ENCODE assay signal across 7 cellular contexts in genomic region chr5:59275537-59276276, GRCh38.
A peak's percentile ranks its signal among the peaks of the same experiment; 100 is the strongest.
DNase-seq lines count a peak whose midpoint lies in the region; ATAC-seq and TF ChIP-seq lines count a peak whose summit lies in the region.

No MANE protein-coding gene starts in this region.

- no peak for ATAC-seq in GM18505 (IDR thresholded peaks at IDR 0.05; ENCODE audit: unreplicated experiment)

- H2AFZ ChIP-seq in neuron (ENCODE audit: low read depth, low read length): no peak overlapping the region

- H3K4me3 ChIP-seq in neuron (ENCODE audit: low read length): peak overlapping the region; percentile 63

- H3K9me3 ChIP-seq in neuron (ENCODE audit: low read length): no peaks in the 10 kb centered on the region

- H3K27me3 ChIP-seq in neuron (ENCODE audit: insufficient read depth, low read length): no peaks in the 10 kb centered on the region

- no peak for TF ChIP-seq POLR2A in GM18505 (IDR thresholded peaks at IDR 0.05; ENCODE audit: borderline replicate concordance, extremely low read depth, insufficient read depth, insufficient read length)

- H3K36me3 ChIP-seq in neuron (ENCODE audit: insufficient read depth, low read length): no peaks in the 10 kb centered on the region

- H3K4me1 ChIP-seq in neuron (ENCODE audit: insufficient read depth, low read length): peaks cover 31% of the 10 kb centered on the region

- DNase-seq in HCEC 1CT: peak; percentile 66
- peak; percentile 54 for DNase-seq in UCSD-AML1 (lab: John Stamatoyannopoulos, UW; ENCODE audit: unreplicated experiment)
- DNase-seq in glomerular endothelial cell (ENCODE audit: extremely low read depth, low read depth, low spot score): peak; percentile 73
- no peak for DNase-seq in DMS79 treated with DMSO at 0.1 percent for 48 hours (lab: John Stamatoyannopoulos, UW)
- DNase-seq in NCI-H748 treated with DMSO at 0.1 percent for 48 hours (lab: John Stamatoyannopoulos, UW): no peak

Comparison
In these comparisons a context has a peak if more than half of its experiments do, and no peak if none do; other contexts are left out.
1. DNase-seq: peak in HCEC 1CT (single experiment), UCSD-AML1 (single experiment) and glomerular endothelial cell (single experiment); none in DMS79 treated with DMSO at 0.1 percent for 48 hours (single experiment) and NCI-H748 treated with DMSO at 0.1 percent for 48 hours (single experiment).